Comparison of ENCODE assay signal across 1 cellular context in genomic region chr9:113011911-113012381, GRCh38.
TF ChIP-seq lines count a peak whose summit lies in the region.

Gene ZNF883, minus strand, starts transcription at chr9:113012192.

TF ChIP-seq in HepG2, 621 proteins besides CTCF, POLR2A, EP300 and RAD21 (continued from another document and continues in another):
- TF ChIP-seq, protein P1, sequence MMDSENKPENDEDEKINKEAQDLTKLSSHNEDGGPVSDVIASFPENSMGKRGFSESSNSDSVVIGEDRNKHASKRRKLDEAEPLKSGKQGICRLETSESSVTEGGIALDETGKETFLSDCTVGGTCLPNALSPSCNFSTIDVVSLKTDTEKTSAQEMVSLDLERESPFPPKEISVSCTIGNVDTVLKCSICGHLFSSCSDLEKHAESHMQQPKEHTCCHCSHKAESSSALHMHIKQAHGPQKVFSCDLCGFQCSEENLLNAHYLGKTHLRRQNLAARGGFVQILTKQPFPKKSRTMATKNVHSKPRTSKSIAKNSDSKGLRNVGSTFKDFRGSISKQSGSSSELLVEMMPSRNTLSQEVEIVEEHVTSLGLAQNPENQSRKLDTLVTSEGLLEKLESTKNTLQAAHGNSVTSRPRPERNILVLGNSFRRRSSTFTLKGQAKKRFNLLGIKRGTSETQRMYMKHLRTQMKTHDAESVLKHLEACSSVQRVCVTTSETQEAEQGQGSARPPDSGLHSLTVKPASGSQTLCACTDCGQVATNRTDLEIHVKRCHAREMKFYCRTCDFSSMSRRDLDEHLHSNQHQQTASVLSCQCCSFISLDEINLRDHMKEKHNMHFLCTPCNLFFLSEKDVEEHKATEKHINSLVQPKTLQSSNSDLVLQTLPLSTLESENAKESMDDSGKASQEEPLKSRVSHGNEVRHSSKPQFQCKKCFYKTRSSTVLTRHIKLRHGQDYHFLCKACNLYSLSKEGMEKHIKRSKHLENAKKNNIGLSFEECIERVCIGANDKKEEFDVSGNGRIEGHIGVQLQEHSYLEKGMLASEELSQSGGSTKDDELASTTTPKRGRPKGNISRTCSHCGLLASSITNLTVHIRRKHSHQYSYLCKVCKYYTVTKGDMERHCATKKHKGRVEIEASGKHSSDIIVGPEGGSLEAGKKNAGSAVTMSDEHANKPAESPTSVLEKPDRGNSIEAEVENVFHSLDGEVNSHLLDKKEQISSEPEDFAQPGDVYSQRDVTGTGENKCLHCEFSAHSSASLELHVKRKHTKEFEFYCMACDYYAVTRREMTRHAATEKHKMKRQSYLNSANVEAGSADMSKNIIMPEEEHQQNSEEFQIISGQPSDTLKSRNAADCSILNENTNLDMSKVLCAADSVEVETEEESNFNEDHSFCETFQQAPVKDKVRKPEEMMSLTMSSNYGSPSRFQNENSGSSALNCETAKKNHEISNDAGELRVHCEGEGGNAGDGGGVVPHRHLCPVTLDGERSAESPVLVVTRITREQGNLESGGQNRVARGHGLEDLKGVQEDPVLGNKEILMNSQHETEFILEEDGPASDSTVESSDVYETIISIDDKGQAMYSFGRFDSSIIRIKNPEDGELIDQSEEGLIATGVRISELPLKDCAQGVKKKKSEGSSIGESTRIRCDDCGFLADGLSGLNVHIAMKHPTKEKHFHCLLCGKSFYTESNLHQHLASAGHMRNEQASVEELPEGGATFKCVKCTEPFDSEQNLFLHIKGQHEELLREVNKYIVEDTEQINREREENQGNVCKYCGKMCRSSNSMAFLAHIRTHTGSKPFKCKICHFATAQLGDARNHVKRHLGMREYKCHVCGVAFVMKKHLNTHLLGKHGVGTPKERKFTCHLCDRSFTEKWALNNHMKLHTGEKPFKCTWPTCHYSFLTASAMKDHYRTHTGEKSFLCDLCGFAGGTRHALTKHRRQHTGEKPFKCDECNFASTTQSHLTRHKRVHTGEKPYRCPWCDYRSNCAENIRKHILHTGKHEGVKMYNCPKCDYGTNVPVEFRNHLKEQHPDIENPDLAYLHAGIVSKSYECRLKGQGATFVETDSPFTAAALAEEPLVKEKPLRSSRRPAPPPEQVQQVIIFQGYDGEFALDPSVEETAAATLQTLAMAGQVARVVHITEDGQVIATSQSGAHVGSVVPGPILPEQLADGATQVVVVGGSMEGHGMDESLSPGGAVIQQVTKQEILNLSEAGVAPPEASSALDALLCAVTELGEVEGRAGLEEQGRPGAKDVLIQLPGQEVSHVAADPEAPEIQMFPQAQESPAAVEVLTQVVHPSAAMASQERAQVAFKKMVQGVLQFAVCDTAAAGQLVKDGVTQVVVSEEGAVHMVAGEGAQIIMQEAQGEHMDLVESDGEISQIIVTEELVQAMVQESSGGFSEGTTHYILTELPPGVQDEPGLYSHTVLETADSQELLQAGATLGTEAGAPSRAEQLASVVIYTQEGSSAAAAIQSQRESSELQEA (CRISPR knock-in tag; IDR thresholded peaks at IDR 0.05; ENCODE audit: not compliant biosample characterization), result no peak
- TF ChIP-seq NFE2L2 (IDR thresholded peaks at IDR 0.05; ENCODE audit: low read length), result no peak
- TF ChIP-seq HMGXB4 (CRISPR knock-in tag; IDR thresholded peaks at IDR 0.05; ENCODE audit: borderline replicate concordance in 1 of 2, low read depth in 1 of 2), result peak in 1 of 2 experiments; percentile 50; a peak in 1 of 4 replicates
- TF ChIP-seq ZNF713 (CRISPR knock-in tag; IDR thresholded peaks at IDR 0.05), result no peak
- TF ChIP-seq, protein P2, sequence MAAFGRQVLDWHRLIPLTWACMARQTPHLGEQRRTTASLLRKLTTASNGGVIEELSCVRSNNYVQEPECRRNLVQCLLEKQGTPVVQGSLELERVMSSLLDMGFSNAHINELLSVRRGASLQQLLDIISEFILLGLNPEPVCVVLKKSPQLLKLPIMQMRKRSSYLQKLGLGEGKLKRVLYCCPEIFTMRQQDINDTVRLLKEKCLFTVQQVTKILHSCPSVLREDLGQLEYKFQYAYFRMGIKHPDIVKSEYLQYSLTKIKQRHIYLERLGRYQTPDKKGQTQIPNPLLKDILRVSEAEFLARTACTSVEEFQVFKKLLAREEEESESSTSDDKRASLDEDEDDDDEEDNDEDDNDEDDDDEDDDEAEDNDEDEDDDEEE (CRISPR knock-in tag; IDR thresholded peaks at IDR 0.05), result no peak
- TF ChIP-seq SP1 (IDR thresholded peaks at IDR 0.05), result no peak
- no peak for TF ChIP-seq SP1 (CRISPR knock-in tag; IDR thresholded peaks at IDR 0.05)
- TF ChIP-seq JUND (CRISPR knock-in tag; IDR thresholded peaks at IDR 0.05), result no peak
- TF ChIP-seq NFIB (CRISPR knock-in tag; IDR thresholded peaks at IDR 0.05; ENCODE audit: borderline replicate concordance), result no peak
- no peak for TF ChIP-seq EEA1 (CRISPR knock-in tag; IDR thresholded peaks at IDR 0.05; ENCODE audit: borderline replicate concordance)
- TF ChIP-seq, protein P3, sequence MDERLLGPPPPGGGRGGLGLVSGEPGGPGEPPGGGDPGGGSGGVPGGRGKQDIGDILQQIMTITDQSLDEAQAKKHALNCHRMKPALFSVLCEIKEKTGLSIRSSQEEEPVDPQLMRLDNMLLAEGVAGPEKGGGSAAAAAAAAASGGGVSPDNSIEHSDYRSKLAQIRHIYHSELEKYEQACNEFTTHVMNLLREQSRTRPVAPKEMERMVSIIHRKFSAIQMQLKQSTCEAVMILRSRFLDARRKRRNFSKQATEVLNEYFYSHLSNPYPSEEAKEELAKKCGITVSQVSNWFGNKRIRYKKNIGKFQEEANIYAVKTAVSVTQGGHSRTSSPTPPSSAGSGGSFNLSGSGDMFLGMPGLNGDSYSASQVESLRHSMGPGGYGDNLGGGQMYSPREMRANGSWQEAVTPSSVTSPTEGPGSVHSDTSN (CRISPR knock-in tag; IDR thresholded peaks at IDR 0.05), result no peak
- no peak for TF ChIP-seq ZNF230 (CRISPR knock-in tag; IDR thresholded peaks at IDR 0.05)
- TF ChIP-seq ZNF816 (CRISPR knock-in tag; IDR thresholded peaks at IDR 0.05; ENCODE audit: borderline replicate concordance), result no peak
- TF ChIP-seq ZBTB20 (CRISPR knock-in tag; IDR thresholded peaks at IDR 0.05; ENCODE audit: borderline replicate concordance, low read depth), result no peak
- no peak for TF ChIP-seq ZNF572 (CRISPR knock-in tag; IDR thresholded peaks at IDR 0.05)
- no peak for TF ChIP-seq ZNF670 (CRISPR knock-in tag; IDR thresholded peaks at IDR 0.05; ENCODE audit: borderline replicate concordance)
- TF ChIP-seq ZNF224 (CRISPR knock-in tag; IDR thresholded peaks at IDR 0.05), result no peak
- TF ChIP-seq, protein P4, sequence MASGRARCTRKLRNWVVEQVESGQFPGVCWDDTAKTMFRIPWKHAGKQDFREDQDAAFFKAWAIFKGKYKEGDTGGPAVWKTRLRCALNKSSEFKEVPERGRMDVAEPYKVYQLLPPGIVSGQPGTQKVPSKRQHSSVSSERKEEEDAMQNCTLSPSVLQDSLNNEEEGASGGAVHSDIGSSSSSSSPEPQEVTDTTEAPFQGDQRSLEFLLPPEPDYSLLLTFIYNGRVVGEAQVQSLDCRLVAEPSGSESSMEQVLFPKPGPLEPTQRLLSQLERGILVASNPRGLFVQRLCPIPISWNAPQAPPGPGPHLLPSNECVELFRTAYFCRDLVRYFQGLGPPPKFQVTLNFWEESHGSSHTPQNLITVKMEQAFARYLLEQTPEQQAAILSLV (CRISPR knock-in tag; IDR thresholded peaks at IDR 0.05; ENCODE audit: borderline replicate concordance), result no peak
- no peak for TF ChIP-seq KDM4B (CRISPR knock-in tag; IDR thresholded peaks at IDR 0.05)
- no peak for TF ChIP-seq ETV6 (CRISPR knock-in tag; conservative IDR thresholded peaks at IDR 0.05)
- TF ChIP-seq, protein P5, sequence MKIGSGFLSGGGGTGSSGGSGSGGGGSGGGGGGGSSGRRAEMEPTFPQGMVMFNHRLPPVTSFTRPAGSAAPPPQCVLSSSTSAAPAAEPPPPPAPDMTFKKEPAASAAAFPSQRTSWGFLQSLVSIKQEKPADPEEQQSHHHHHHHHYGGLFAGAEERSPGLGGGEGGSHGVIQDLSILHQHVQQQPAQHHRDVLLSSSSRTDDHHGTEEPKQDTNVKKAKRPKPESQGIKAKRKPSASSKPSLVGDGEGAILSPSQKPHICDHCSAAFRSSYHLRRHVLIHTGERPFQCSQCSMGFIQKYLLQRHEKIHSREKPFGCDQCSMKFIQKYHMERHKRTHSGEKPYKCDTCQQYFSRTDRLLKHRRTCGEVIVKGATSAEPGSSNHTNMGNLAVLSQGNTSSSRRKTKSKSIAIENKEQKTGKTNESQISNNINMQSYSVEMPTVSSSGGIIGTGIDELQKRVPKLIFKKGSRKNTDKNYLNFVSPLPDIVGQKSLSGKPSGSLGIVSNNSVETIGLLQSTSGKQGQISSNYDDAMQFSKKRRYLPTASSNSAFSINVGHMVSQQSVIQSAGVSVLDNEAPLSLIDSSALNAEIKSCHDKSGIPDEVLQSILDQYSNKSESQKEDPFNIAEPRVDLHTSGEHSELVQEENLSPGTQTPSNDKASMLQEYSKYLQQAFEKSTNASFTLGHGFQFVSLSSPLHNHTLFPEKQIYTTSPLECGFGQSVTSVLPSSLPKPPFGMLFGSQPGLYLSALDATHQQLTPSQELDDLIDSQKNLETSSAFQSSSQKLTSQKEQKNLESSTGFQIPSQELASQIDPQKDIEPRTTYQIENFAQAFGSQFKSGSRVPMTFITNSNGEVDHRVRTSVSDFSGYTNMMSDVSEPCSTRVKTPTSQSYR (CRISPR knock-in tag; IDR thresholded peaks at IDR 0.05; ENCODE audit: borderline replicate concordance), result no peak
- no peak for TF ChIP-seq TBP (CRISPR knock-in tag; IDR thresholded peaks at IDR 0.05)
- TF ChIP-seq ZSCAN5A (CRISPR knock-in tag; IDR thresholded peaks at IDR 0.05; ENCODE audit: borderline replicate concordance), result no peak
- no peak for TF ChIP-seq MTF1 (CRISPR knock-in tag; IDR thresholded peaks at IDR 0.05)
- no peak for TF ChIP-seq U2AF2 (IDR thresholded peaks at IDR 0.05; ENCODE audit: low read depth, low read length)
- peak; percentile 78; the same call in 1 of the 2 replicates for TF ChIP-seq KMT2B (CRISPR knock-in tag; IDR thresholded peaks at IDR 0.05)
- TF ChIP-seq ARID2 (CRISPR knock-in tag; IDR thresholded peaks at IDR 0.05; ENCODE audit: borderline replicate concordance), result no peak
- TF ChIP-seq TCF7L2 (IDR thresholded peaks at IDR 0.05; ENCODE audit: low read depth, low read length), result no peak
- no peak for TF ChIP-seq ZBTB21 (CRISPR knock-in tag; IDR thresholded peaks at IDR 0.05)
- TF ChIP-seq MEIS1 (CRISPR knock-in tag; IDR thresholded peaks at IDR 0.05; ENCODE audit: borderline replicate concordance), result no peak
- no peak for TF ChIP-seq PRPF4 (IDR thresholded peaks at IDR 0.05; ENCODE audit: low read depth, low read length, poor library complexity, severe bottlenecking)
- TF ChIP-seq NR3C1 (CRISPR knock-in tag; IDR thresholded peaks at IDR 0.05), result no peak
